17 cellular contexts compared by ENCODE assay signal in the genomic region with DNA sequence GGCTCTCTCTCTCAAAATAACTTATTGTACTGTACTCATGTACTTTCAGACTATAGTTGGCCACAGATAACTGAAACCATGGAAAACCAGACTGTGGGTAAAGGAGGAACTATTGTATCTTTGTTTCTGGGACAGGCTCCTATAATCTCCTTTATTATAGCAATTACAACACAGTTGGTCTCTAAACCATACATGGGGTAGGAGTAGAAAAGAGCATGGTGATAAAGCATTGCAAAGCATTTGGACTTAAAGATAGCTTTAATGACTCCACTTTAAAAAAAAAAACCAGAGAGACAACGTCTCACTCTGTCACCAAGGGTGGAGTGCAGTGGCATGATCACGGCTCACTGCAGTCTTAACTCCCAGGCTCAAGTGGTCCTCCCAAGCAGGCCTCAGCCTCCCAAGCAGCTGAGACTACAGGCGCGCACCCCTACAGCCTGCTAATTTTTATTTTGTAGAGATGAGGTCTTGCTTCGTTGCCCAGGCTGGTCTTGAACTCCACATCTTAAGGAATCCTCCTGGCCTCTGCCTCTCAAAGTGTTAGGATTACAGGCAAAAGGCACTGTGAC.
DNase-seq lines count a peak whose midpoint lies in the region; ATAC-seq, FAIRE-seq and TF ChIP-seq lines count a peak whose summit lies in the region.
"Had no signal": no experiment of that assay in that cellular context is flagged by ENCODE, and none has a peak within 500 bp of the region (broad histone marks: within the 10 kb centered on the region; RNA-seq: fewer than 3 reads in every experiment).

No MANE protein-coding gene starts in this region.

- H3K4me2 ChIP-seq in HepG2 (ENCODE audit: low read depth, low read length), result no peak overlapping the region
- H3K4me2 ChIP-seq: A549 had no signal

- H3K27ac ChIP-seq in HepG2 (ENCODE audit: extremely low read length, insufficient read depth, low read length) (no peak overlapping the region), right lobe of liver (no peak overlapping the region), mucosa of rectum (ENCODE audit: low read depth in 2 of 2, low read length in 2 of 2) (peak overlapping the region; percentile 46)
- H3K27ac ChIP-seq: 22Rv1, A549, C4-2B had no signal

- CTCF ChIA-PET in HepG2 (lab: Yijun Ruan, JAX; ENCODE audit: low intra/inter-chr PET ratio, low total read pairs), result no interaction called here

- no peak overlapping the region for H3K4me3 ChIP-seq in HepG2 (replicated peaks in 1 of 3; ENCODE audit: insufficient read depth in 1 of 3, low read depth in 2 of 3, low read length in 3 of 3)
- no peak overlapping the region for H3K4me3 ChIP-seq in right lobe of liver
- no peak overlapping the region for H3K4me3 ChIP-seq in mucosa of rectum (ENCODE audit: low read length in 2 of 2)
- H3K4me3 ChIP-seq: A549 had no signal

- no peak overlapping the region for H2AFZ ChIP-seq in HepG2 (ENCODE audit: low read length)

- DNase-seq in HepG2 (ENCODE audit: low spot score) (no peak), right lobe of liver (no peak), erythroblast (lab: John Stamatoyannopoulos, UW) (peak; percentile 14 to 37), foreskin melanocyte (no peak)
- DNase-seq in activated naive CD4-positive, alpha-beta T cell treated with anti-CD3 and anti-CD28 coated beads, Interleukin-2, amount 50 U/mL, for 16 hours, result no peak
- no peak for DNase-seq in stimulated activated CD4-positive, alpha-beta T cell treated with anti-CD3 and anti-CD28 coated beads, Interleukin-4, amount 100 ng/mL, for 24 hours
- DNase-seq: AML-193; CD4-positive, alpha-beta T cell; DMS79 treated with DMSO at 0.1 percent for 48 hours; GF-D8; GOT3; H9 had no signal

- 93% methylated on average over 5 of the region's 5 CpGs for WGBS in HepG2 (ENCODE audit: low lambda C conversion rate)
- 89% methylated on average over 3 of the region's 5 CpGs for WGBS in right lobe of liver (ENCODE audit: insufficient coverage, low coverage, low lambda C conversion rate, missing lambda C conversion rate)

- in situ Hi-C loops in HepG2 (cut with HindIII; ENCODE audit: extremely low pct_ligation_motif_present, low pct_unique_long_range_greater_than_20kb), result no loop called here

- peak; percentile 26 for FAIRE-seq in HepG2 (lab: Jason Lieb, UNC)
- FAIRE-seq: HTR-8/SVneo had no signal

- ATAC-seq in HepG2 (no peak), right lobe of liver (no peak)
- ATAC-seq: A549 had no signal

- POLR2A ChIA-PET in HepG2 (lab: Yijun Ruan, JAX), result no interaction called here

- TF ChIP-seq CTCF in HepG2 (CRISPR knock-in tag; IDR thresholded peaks at IDR 0.05) (no peak), right lobe of liver (IDR thresholded peaks at IDR 0.05) (no peak)

- TF ChIP-seq POLR2A in HepG2 (IDR thresholded peaks at IDR 0.05; ENCODE audit: insufficient read depth in 1 of 2, low read depth in 2 of 2, low read length in 2 of 2) (no peak), right lobe of liver (IDR thresholded peaks at IDR 0.05) (no peak), erythroblast (IDR thresholded peaks at IDR 0.05; ENCODE audit: low read length) (no peak)

- intact Hi-C loops in HepG2 (cut with micrococcal nuclease; ENCODE audit: unreplicated experiment), result no loop called here
- intact Hi-C loops in right lobe of liver (cut with DNase I), result no loop called here

- H3K27me3 ChIP-seq in HepG2 (ENCODE audit: control insufficient read depth in 1 of 2, insufficient read depth in 2 of 2, low read length in 2 of 2) (no peaks in the 10 kb centered on the region), right lobe of liver (no peaks in the 10 kb centered on the region), mucosa of rectum (ENCODE audit: control insufficient read depth in 2 of 2, insufficient read depth in 2 of 2, low read length in 2 of 2) (no peaks in the 10 kb centered on the region)

- BruUV-seq in HepG2 (replicated peaks; lab: Mats Ljungman, UMichigan), result no TSS peak

- H4K20me1 ChIP-seq in HepG2 (ENCODE audit: insufficient read depth, low read length), result no peaks in the 10 kb centered on the region

- no peak for TF ChIP-seq RAD21 in HepG2 (CRISPR knock-in tag; IDR thresholded peaks at IDR 0.05)

- no peaks in the 10 kb centered on the region for H3K79me2 ChIP-seq in HepG2 (ENCODE audit: insufficient read depth, low read length)

- H3K36me3 ChIP-seq in HepG2 (replicated peaks in 1 of 2; ENCODE audit: control insufficient read depth in 1 of 2, insufficient read depth in 2 of 2, low read length in 2 of 2) (peaks cover 3 to 30% of the 10 kb centered on the region in 2 experiments; a peak in 4 of 5 replicates), right lobe of liver (peaks cover 2 to 28% (median 6%) of the 10 kb centered on the region in 4 donors), mucosa of rectum (ENCODE audit: control insufficient read depth in 2 of 2, insufficient read depth in 2 of 2, low read length in 2 of 2) (peaks cover 5 to 15% of the 10 kb centered on the region in 2 donors)

- H3K9ac ChIP-seq in HepG2 (ENCODE audit: insufficient read depth, low read depth, low read length), result no peak overlapping the region
- no peak overlapping the region for H3K9ac ChIP-seq in mucosa of rectum (ENCODE audit: low read depth in 1 of 2, low read length in 2 of 2)

- no peaks in the 10 kb centered on the region for H3K9me3 ChIP-seq in HepG2 (ENCODE audit: low read length)
- H3K9me3 ChIP-seq in right lobe of liver, result no peaks in the 10 kb centered on the region
- H3K9me3 ChIP-seq in mucosa of rectum (ENCODE audit: control insufficient read depth in 2 of 2, low read length in 2 of 2), result no peaks in the 10 kb centered on the region
- H3K9me3 ChIP-seq: A549 had no signal

- H3K4me1 ChIP-seq in HepG2 (ENCODE audit: insufficient read depth, low read length) (peaks cover 17% of the 10 kb centered on the region), right lobe of liver (no peaks in the 10 kb centered on the region), mucosa of rectum (ENCODE audit: control insufficient read depth in 2 of 2, insufficient read depth in 2 of 2, low read length in 2 of 2) (no peaks in the 10 kb centered on the region)
- H3K4me1 ChIP-seq: A549 had no signal

- TF ChIP-seq EP300 in HepG2 (IDR thresholded peaks at IDR 0.05; ENCODE audit: low read depth in 2 of 2, low read length in 2 of 2), result no peak
- TF ChIP-seq EP300 in HepG2 (CRISPR knock-in tag; IDR thresholded peaks at IDR 0.05; ENCODE audit: borderline replicate concordance), result no peak

TF ChIP-seq in HepG2, 621 proteins besides CTCF, POLR2A, EP300 and RAD21 (continues in another document):
- no peak for TF ChIP-seq SMC3 (IDR thresholded peaks at IDR 0.05; ENCODE audit: low read length)
- TF ChIP-seq HOXD1 (CRISPR knock-in tag; IDR thresholded peaks at IDR 0.05), result no peak
- TF ChIP-seq SAFB2 (CRISPR knock-in tag; IDR thresholded peaks at IDR 0.05; ENCODE audit: borderline replicate concordance, low read depth), result no peak
- TF ChIP-seq GTF3A (CRISPR knock-in tag; conservative IDR thresholded peaks at IDR 0.05), result no peak
- TF ChIP-seq DNMT3B (CRISPR knock-in tag; conservative IDR thresholded peaks at IDR 0.05), result no peak
- TF ChIP-seq DMAP1 (CRISPR knock-in tag; IDR thresholded peaks at IDR 0.05), result no peak
- TF ChIP-seq, protein P1, sequence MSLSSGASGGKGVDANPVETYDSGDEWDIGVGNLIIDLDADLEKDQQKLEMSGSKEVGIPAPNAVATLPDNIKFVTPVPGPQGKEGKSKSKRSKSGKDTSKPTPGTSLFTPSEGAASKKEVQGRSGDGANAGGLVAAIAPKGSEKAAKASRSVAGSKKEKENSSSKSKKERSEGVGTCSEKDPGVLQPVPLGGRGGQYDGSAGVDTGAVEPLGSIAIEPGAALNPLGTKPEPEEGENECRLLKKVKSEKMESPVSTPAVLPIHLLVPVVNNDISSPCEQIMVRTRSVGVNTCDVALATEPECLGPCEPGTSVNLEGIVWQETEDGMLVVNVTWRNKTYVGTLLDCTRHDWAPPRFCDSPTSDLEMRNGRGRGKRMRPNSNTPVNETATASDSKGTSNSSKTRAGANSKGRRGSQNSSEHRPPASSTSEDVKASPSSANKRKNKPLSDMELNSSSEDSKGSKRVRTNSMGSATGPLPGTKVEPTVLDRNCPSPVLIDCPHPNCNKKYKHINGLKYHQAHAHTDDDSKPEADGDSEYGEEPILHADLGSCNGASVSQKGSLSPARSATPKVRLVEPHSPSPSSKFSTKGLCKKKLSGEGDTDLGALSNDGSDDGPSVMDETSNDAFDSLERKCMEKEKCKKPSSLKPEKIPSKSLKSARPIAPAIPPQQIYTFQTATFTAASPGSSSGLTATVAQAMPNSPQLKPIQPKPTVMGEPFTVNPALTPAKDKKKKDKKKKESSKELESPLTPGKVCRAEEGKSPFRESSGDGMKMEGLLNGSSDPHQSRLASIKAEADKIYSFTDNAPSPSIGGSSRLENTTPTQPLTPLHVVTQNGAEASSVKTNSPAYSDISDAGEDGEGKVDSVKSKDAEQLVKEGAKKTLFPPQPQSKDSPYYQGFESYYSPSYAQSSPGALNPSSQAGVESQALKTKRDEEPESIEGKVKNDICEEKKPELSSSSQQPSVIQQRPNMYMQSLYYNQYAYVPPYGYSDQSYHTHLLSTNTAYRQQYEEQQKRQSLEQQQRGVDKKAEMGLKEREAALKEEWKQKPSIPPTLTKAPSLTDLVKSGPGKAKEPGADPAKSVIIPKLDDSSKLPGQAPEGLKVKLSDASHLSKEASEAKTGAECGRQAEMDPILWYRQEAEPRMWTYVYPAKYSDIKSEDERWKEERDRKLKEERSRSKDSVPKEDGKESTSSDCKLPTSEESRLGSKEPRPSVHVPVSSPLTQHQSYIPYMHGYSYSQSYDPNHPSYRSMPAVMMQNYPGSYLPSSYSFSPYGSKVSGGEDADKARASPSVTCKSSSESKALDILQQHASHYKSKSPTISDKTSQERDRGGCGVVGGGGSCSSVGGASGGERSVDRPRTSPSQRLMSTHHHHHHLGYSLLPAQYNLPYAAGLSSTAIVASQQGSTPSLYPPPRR (CRISPR knock-in tag; IDR thresholded peaks at IDR 0.05; ENCODE audit: borderline replicate concordance), result no peak
- no peak for TF ChIP-seq ZFP36L1 (CRISPR knock-in tag; IDR thresholded peaks at IDR 0.05)
- no peak for TF ChIP-seq CHCHD3 (CRISPR knock-in tag; IDR thresholded peaks at IDR 0.05)
- no peak for TF ChIP-seq KDM5A (IDR thresholded peaks at IDR 0.05; ENCODE audit: borderline replicate concordance, low read length)
- TF ChIP-seq TERF1 (CRISPR knock-in tag; IDR thresholded peaks at IDR 0.05), result no peak

Comparison
In these comparisons a context has a peak if more than half of its experiments do, and no peak if none do; other contexts are left out.
1. DNase-seq: peak in erythroblast (2 of 2); none in HepG2 (single experiment), right lobe of liver (0 of 3), activated naive CD4-positive, alpha-beta T cell treated with anti-CD3 and anti-CD28 coated beads, Interleukin-2, amount 50 U/mL, for 16 hours (single experiment), stimulated activated CD4-positive, alpha-beta T cell treated with anti-CD3 and anti-CD28 coated beads, Interleukin-4, amount 100 ng/mL, for 24 hours (single experiment) and foreskin melanocyte (single experiment).
2. H3K27ac ChIP-seq: peak in mucosa of rectum (2 of 2); none in HepG2 (single experiment) and right lobe of liver (0 of 3).